ENCODE assay signal across 18 cellular contexts in the genomic region with DNA sequence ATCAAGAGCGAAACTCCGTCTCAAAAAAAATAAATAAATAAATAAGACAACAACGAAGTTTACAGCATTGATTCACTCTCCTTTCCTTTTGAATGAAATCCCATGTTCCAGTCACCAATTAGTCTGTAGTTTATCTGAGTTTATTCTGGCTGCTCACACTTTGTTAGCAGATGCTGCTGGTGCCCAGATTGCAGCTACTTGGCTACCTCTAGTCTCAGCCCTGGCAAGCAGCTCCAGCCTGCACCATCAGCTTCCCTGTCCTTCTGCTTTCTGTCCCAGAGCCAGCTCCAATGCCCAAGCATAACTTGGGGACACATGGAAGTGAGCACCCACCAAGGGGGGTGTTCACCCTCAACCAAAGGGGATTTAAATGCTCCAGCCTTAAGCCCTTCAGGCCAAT.
"Had no signal": no experiment of that assay in that cellular context is flagged by ENCODE, and none has a peak within 500 bp of the region (broad histone marks: within the 10 kb centered on the region; RNA-seq: fewer than 3 reads in every experiment).

No MANE protein-coding gene starts in this region.

- H3K27ac Mint-ChIP-seq: activated naive CD4-positive, alpha-beta T cell treated with anti-CD3 and anti-CD28 coated beads, Interleukin-2, amount 50 U/mL, for 72 hours; activated T-helper 1 cell treated with anti-CD3 and anti-CD28 coated beads, Interleukin-12 subunit alpha, Interleukin-12 subunit beta, Interleukin-2, Interleukin-4 antibody, amounts not matched to agents 30 ng/mL and 10 ng/mL and 1 ng/mL, durations not matched to agents 14 hours and 24 hours and 36 hours had no signal

- H3K4me3 Mint-ChIP-seq: activated T-helper 1 cell treated with anti-CD3 and anti-CD28 coated beads, Interleukin-12 subunit alpha, Interleukin-12 subunit beta, Interleukin-2, Interleukin-4 antibody, amounts not matched to agents 30 ng/mL and 10 ng/mL and 1 ng/mL, durations not matched to agents 14 hours and 24 hours and 36 hours; neural crest cell had no signal

- DNase-seq: activated CD4-positive, alpha-beta T cell treated with anti-CD3 and anti-CD28 coated beads, Interleukin-2, amount 50 U/mL, for 4 hours; activated gamma-delta T cell treated with Interleukin-2 at 50 U/mL for 16 hours; dermis blood vessel endothelial cell; effector memory CD4-positive, alpha-beta T cell; left colon; retina; stimulated activated naive CD8-positive, alpha-beta T cell treated with anti-CD3 and anti-CD28 coated beads, Interleukin-15, Interleukin-2, amounts not matched to agents 100 U/mL and 50 U/mL, for 24 hours; substantia nigra; T-helper 2 cell had no signal

- H3K27me3 ChIP-seq: cardiac muscle cell, hepatocyte, tibial artery had no signal

- H3K27ac ChIP-seq: cardiac muscle cell, tibial artery, VCaP had no signal

- ATAC-seq: activated naive CD4-positive, alpha-beta T cell treated with anti-CD3 and anti-CD28 coated beads, Interleukin-2, amount 50 U/mL, for 72 hours; left colon; stimulated activated naive CD8-positive, alpha-beta T cell treated with anti-CD3 and anti-CD28 coated beads, Interleukin-15, Interleukin-2, amounts not matched to agents 100 U/mL and 50 U/mL, for 24 hours had no signal

- H3K4me3 ChIP-seq: cardiac muscle cell, esophagus muscularis mucosa, hepatocyte, tibial artery had no signal

- H3K9me3 ChIP-seq: esophagus muscularis mucosa, tibial artery had no signal

- H3K36me3 ChIP-seq: cardiac muscle cell, esophagus muscularis mucosa, tibial artery had no signal

- H3K9me3 Mint-ChIP-seq: activated naive CD4-positive, alpha-beta T cell treated with anti-CD3 and anti-CD28 coated beads, Interleukin-2, amount 50 U/mL, for 72 hours; activated T-helper 1 cell treated with anti-CD3 and anti-CD28 coated beads, Interleukin-12 subunit alpha, Interleukin-12 subunit beta, Interleukin-2, Interleukin-4 antibody, amounts not matched to agents 30 ng/mL and 10 ng/mL and 1 ng/mL, durations not matched to agents 14 hours and 24 hours and 36 hours; neural crest cell had no signal

- FAIRE-seq: endothelial cell of umbilical vein had no signal

- H3K36me3 Mint-ChIP-seq: activated naive CD4-positive, alpha-beta T cell treated with anti-CD3 and anti-CD28 coated beads, Interleukin-2, amount 50 U/mL, for 72 hours had no signal
